Comparison of ENCODE assay signal across 8 cellular contexts in the genomic region with DNA sequence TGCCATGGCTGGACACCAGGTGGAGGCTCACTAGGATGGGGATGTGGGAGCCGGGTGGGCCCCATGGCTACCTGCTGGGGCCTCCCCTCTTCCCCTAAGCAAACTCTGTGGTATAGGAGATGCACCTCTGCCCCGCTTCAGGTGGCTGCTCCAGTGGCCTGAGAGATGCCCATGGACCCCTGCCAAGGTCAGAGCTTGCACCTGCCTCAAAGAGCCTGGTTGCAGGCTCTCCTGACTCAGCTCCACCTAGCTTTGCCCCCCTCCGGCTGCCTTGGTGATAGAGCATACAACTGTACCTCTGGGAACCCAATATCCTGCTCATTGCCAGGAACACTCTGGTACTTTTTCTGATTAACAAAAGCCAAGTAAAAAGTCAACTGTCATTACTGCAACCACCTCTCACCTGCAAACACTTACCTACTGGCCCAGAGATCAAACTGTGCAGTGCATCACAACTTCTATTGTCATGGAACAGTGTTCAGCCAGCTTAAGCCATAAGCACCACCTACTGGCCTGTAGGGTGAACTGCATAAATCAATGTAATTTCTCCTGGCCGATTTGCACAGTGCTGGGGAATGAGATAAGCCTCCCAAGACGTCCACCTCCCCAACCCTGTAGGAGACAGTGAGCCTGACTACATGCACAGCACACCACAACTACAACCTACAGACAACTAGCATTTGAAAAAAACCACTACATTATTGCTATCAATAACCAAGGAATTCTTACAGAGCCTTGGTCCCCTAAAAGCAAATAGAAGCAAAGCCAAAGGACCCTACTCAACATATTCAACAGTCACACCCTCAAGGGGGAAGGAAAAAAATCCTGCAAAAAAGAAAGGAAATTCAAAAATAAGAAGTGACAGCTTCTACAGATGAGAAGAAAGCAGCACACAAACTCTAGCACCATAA.
DNase-seq lines count a peak whose midpoint lies in the region; ATAC-seq and TF ChIP-seq lines count a peak whose summit lies in the region.

No MANE protein-coding gene starts in this region.

- H3K4me3 ChIP-seq in fibroblast of lung (replicated peaks in 1 of 4; ENCODE audit: control extremely low read depth in 1 of 4, insufficient read depth in 1 of 4, low read depth in 3 of 4, low read length in 4 of 4): no peak overlapping the region
- H3K4me3 ChIP-seq in neural progenitor cell: no peak overlapping the region
- no peak overlapping the region for H3K4me3 ChIP-seq in vagina

- TF ChIP-seq CTCF in Calu3 (IDR thresholded peaks at IDR 0.05; ENCODE audit: unreplicated experiment): peak; percentile 96
- TF ChIP-seq CTCF in fibroblast of lung (conservative IDR thresholded peaks at IDR 0.05 in 1 of 2, IDR thresholded peaks at IDR 0.05 in 1 of 2; ENCODE audit: low read depth in 1 of 2, low read length in 2 of 2): peak; percentile 95 to 96
- peak; percentile 78 for TF ChIP-seq CTCF in neural progenitor cell (IDR thresholded peaks at IDR 0.05)
- TF ChIP-seq CTCF in vagina (IDR thresholded peaks at IDR 0.05): peak; percentile 65 to 81 (median 80)

- H3F3A ChIP-seq in neural progenitor cell (ENCODE audit: low read depth): no peaks in the 10 kb centered on the region

- H3K9me3 Mint-ChIP-seq in Calu3 (ENCODE audit: low read depth, unreplicated experiment) (peaks cover 2% of the 10 kb centered on the region), neural progenitor cell (peaks cover 25% of the 10 kb centered on the region)

- H2AFZ ChIP-seq in fibroblast of lung (ENCODE audit: low read length): no peak overlapping the region
- no peak overlapping the region for H2AFZ ChIP-seq in neural progenitor cell (replicated peaks)

- BruUV-seq in Calu3 (replicated peaks; lab: Mats Ljungman, UMichigan): no TSS peak

- H3K79me2 ChIP-seq in fibroblast of lung (ENCODE audit: control insufficient read depth, insufficient read depth, low read length): no peaks in the 10 kb centered on the region
- H3K79me2 ChIP-seq in neural progenitor cell (ENCODE audit: low read depth): no peaks in the 10 kb centered on the region

- H3K27me3 ChIP-seq in fibroblast of lung (ENCODE audit: control insufficient read depth, insufficient read depth, low read length): no peaks in the 10 kb centered on the region
- no peaks in the 10 kb centered on the region for H3K27me3 ChIP-seq in neural progenitor cell
- H3K27me3 ChIP-seq in vagina: no peaks in the 10 kb centered on the region

- H3K27ac Mint-ChIP-seq in Calu3 (ENCODE audit: unreplicated experiment) (no peak overlapping the region), neural progenitor cell (no peak overlapping the region)

- H3K36me3 Mint-ChIP-seq in Calu3 (ENCODE audit: insufficient read depth, unreplicated experiment) (no peaks in the 10 kb centered on the region), neural progenitor cell (peaks cover 5% of the 10 kb centered on the region)

- no peak overlapping the region for H3K4me2 ChIP-seq in fibroblast of lung (ENCODE audit: extremely low read depth, insufficient read depth, low read length)
- no peak overlapping the region for H3K4me2 ChIP-seq in neural progenitor cell

- peak; percentile 75 for DNase-seq in Calu3
- peak; percentile 41 for DNase-seq in NCI-H82 treated with DMSO at 0.1 percent for 48 hours (lab: John Stamatoyannopoulos, UW; ENCODE audit: unreplicated experiment)
- DNase-seq in activated CD8-positive, alpha-beta memory T cell treated with anti-CD3 and anti-CD28 coated beads, Interleukin-2, amount 50 U/mL, for 4 hours: peak; percentile 38
- peak; percentile 52 to 75 for DNase-seq in fibroblast of lung (ENCODE audit: low read depth in 2 of 2)
- peak; percentile 66 for DNase-seq in neural progenitor cell (ENCODE audit: low spot score)
- DNase-seq in vagina (ENCODE audit: extremely low spot score in 2 of 2): no peak

- H3K27ac ChIP-seq in fibroblast of lung (ENCODE audit: insufficient read depth, low read length): no peak overlapping the region
- no peak overlapping the region for H3K27ac ChIP-seq in neural progenitor cell
- no peak overlapping the region for H3K27ac ChIP-seq in vagina

- H3K9ac ChIP-seq in fibroblast of lung (ENCODE audit: insufficient read depth, low read length) (no peak overlapping the region), neural progenitor cell (no peak overlapping the region)

- intact Hi-C loops in Calu3 (cut with micrococcal nuclease; ENCODE audit: unreplicated experiment) (loop anchor here (1.0 to 5.0 kb wide), 7 partner anchors 65 to 742 kb away; a partner anchor contains a TSS), vagina (cut with DNase I) (no loop called here)

- H4K20me1 ChIP-seq in fibroblast of lung (ENCODE audit: control insufficient read depth, extremely low read depth, insufficient read depth, low read length) (no peaks in the 10 kb centered on the region), neural progenitor cell (ENCODE audit: low read depth) (no peaks in the 10 kb centered on the region)

- H3K27me3 Mint-ChIP-seq in Calu3 (ENCODE audit: unreplicated experiment) (no peaks in the 10 kb centered on the region), neural progenitor cell (ENCODE audit: insufficient read depth, low read depth) (no peaks in the 10 kb centered on the region)

- H3K4me1 ChIP-seq in fibroblast of lung (ENCODE audit: control insufficient read depth, extremely low read depth, insufficient read depth, low read length) (no peaks in the 10 kb centered on the region), neural progenitor cell (no peaks in the 10 kb centered on the region), vagina (no peaks in the 10 kb centered on the region)

- no peak for TF ChIP-seq POLR2A in vagina (IDR thresholded peaks at IDR 0.05)

- H3K9me3 ChIP-seq in fibroblast of lung (ENCODE audit: control insufficient read depth, insufficient read depth, low read depth, low read length): no peaks in the 10 kb centered on the region
- H3K9me3 ChIP-seq in neural progenitor cell (ENCODE audit: low read depth): peaks cover 4% of the 10 kb centered on the region
- H3K9me3 ChIP-seq in vagina: no peaks in the 10 kb centered on the region

- H3K36me3 ChIP-seq in fibroblast of lung (ENCODE audit: control insufficient read depth, insufficient read depth, low read length): no peaks in the 10 kb centered on the region
- no peaks in the 10 kb centered on the region for H3K36me3 ChIP-seq in neural progenitor cell
- H3K36me3 ChIP-seq in vagina: no peaks in the 10 kb centered on the region

- ATAC-seq in GM19397 (IDR thresholded peaks at IDR 0.05; ENCODE audit: unreplicated experiment) (peak; percentile 90), HG03354 (IDR thresholded peaks at IDR 0.05; ENCODE audit: poor library complexity, severe bottlenecking, unreplicated experiment) (peak; percentile 97)

- H3K4me3 Mint-ChIP-seq in Calu3 (ENCODE audit: low read depth, unreplicated experiment): no peak overlapping the region
- no peak overlapping the region for H3K4me3 Mint-ChIP-seq in neural progenitor cell

- H3K4me1 Mint-ChIP-seq in Calu3 (ENCODE audit: low read depth, unreplicated experiment): peaks cover 11% of the 10 kb centered on the region
- no peaks in the 10 kb centered on the region for H3K4me1 Mint-ChIP-seq in neural progenitor cell

- CTCF ChIA-PET in Calu3 (lab: Charles Lee): interaction anchor here (0.8 to 1.4 kb wide), 7 partner anchors 16 to 729 kb away, joined by 3 to 8 read pairs (median 5); no protein-coding TSS in a partner anchor

Comparison
In these comparisons a context has a peak if more than half of its experiments do, and no peak if none do; other contexts are left out.
1. DNase-seq: peak in Calu3 (single experiment), NCI-H82 treated with DMSO at 0.1 percent for 48 hours (single experiment), activated CD8-positive, alpha-beta memory T cell treated with anti-CD3 and anti-CD28 coated beads, Interleukin-2, amount 50 U/mL, for 4 hours (single experiment), fibroblast of lung (2 of 2) and neural progenitor cell (single experiment); none in vagina (0 of 2).
2. Peak in every context shown above with its lines, with median percentiles within 50 percentile points of each other: CTCF ChIP-seq.